1 cellular context compared by ENCODE assay signal in the genomic region with DNA sequence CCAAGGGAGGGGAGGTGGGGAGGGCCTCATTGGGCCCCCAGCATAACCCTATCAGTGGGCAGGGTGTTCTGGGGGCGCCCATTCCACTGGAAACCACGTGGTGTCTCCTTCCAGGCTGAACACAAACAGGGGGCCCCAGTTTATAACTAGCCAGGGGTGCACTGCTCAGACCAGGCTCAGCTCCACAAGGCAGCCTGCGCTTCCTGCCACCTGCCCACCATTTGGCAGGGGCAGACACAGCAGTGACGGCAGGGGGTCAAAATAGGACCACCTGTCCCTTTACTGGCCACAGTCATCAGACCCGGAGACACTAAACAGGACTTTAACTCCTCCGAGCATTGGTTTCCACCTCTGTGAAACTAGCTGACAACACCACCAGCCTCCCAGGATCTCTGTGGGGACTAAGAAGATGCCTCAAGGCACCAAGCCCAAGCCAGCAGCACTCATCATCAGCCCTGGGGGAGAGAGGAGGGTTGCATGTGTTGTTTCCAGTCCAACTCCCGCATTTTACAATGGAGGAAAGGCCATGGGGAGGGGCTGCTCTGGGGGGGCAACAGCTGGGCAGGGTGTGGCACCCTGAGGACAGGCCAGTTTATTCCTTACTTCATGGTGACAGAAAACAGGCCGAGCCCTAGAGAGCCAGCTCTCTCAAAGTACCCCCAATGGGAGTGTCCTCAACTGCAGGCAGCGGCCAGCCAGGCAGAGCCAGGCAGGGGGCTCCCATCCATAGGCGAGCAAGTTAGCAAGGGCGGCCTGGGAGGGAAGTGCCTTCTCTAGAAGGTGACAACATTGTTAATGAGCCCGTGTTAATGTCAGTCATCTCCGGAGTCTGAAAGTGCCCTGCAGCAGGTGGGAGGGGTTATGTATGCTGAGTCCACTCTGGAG.
A peak's percentile ranks its signal among the peaks of the same experiment; 100 is the strongest.
TF ChIP-seq lines count a peak whose summit lies in the region.

No MANE protein-coding gene starts in this region.

TF ChIP-seq in HepG2, 621 proteins besides CTCF, POLR2A, EP300 and RAD21 (continued from another document):
- TF ChIP-seq, protein P1, sequence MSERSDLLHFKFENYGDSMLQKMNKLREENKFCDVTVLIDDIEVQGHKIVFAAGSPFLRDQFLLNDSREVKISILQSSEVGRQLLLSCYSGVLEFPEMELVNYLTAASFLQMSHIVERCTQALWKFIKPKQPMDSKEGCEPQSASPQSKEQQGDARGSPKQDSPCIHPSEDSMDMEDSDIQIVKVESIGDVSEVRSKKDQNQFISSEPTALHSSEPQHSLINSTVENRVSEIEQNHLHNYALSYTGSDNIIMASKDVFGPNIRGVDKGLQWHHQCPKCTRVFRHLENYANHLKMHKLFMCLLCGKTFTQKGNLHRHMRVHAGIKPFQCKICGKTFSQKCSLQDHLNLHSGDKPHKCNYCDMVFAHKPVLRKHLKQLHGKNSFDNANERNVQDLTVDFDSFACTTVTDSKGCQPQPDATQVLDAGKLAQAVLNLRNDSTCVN (CRISPR knock-in tag; IDR thresholded peaks at IDR 0.05; ENCODE audit: borderline replicate concordance) = no peak
- TF ChIP-seq CCDC6 (CRISPR knock-in tag; IDR thresholded peaks at IDR 0.05) (no peak), HHEX (CRISPR knock-in tag; IDR thresholded peaks at IDR 0.05) (no peak), AGO2 (optimal IDR thresholded peaks at IDR 0.05; ENCODE audit: low read depth, low read length) (peak; percentile 10)
TF ChIP-seq in HepG2: peak in this region for 1.
